ENCODE assay signal across 17 cellular contexts in the genomic region with DNA sequence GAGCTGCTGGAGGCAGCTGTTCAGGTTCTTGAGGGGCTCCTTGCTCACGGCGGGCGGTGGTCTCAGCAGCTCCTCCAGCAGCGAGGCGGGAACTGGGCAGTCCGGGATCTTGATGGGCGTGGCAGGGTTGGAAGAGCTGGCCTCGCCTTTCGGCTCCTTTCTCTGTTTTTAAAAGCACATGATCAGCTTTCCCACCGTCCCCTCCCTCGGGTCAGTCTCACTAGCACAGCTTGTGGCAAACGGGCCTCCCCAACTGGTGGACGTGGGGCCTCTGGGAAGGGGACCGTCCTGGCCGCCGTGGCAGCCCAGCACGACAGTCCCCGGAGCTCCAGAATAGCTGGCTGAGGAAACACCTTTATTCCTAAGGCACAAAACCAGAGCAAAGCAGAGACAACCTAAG. TPM values are rescaled to one million over a fixed set of nuclear protein-coding genes. Genes with fewer than 3 reads are reported as not detected.
DNase-seq lines count a peak whose midpoint lies in the region; ATAC-seq, FAIRE-seq and TF ChIP-seq lines count a peak whose summit lies in the region.
"Had no signal": no experiment of that assay in that cellular context is flagged by ENCODE, and none has a peak within 500 bp of the region (broad histone marks: within the 10 kb centered on the region; RNA-seq: fewer than 3 reads in every experiment).

No MANE protein-coding gene starts in this region.

- peaks cover 65 to 88% (median 79%) of the 10 kb centered on the region in 11 experiments for H3K36me3 ChIP-seq in BLaER1 treated with 17β-estradiol and CSF1 and Interleukin-3, amounts not matched to agents 10 nM and 100 nM
- H3K36me3 ChIP-seq in DOHH2 (ENCODE audit: control insufficient read depth, low read length) (peaks cover 80% of the 10 kb centered on the region), K562 (ENCODE audit: control insufficient read depth, insufficient read depth, low read length) (peaks cover 74% of the 10 kb centered on the region), osteoblast (ENCODE audit: insufficient read depth, low read length) (peaks cover 87% of the 10 kb centered on the region), breast epithelium (no peaks in the 10 kb centered on the region), upper lobe of right lung (peaks cover 80% of the 10 kb centered on the region), neural progenitor cell (no peaks in the 10 kb centered on the region)

- TF ChIP-seq POLR2A in K562 (conservative IDR thresholded peaks at IDR 0.05) = no peak
- TF ChIP-seq POLR2A in breast epithelium (IDR thresholded peaks at IDR 0.05) = no peak

- H3K36me3 Mint-ChIP-seq in neural progenitor cell = peaks cover 7% of the 10 kb centered on the region

- TF ChIP-seq EP300 in K562 (IDR thresholded peaks at IDR 0.05; ENCODE audit: low read length) = no peak

- no TSS peak for BruUV-seq in K562 (replicated peaks; lab: Mats Ljungman, UMichigan)

- WGBS in K562 (ENCODE audit: insufficient coverage, low coverage, missing lambda C conversion rate) = 93% methylated on average over 11 of the region's 18 CpGs

- H3K27me3 ChIP-seq in BLaER1 treated with 17β-estradiol and CSF1 and Interleukin-3, amounts not matched to agents 10 nM and 100 nM = no peaks in the 10 kb centered on the region
- no peaks in the 10 kb centered on the region for H3K27me3 ChIP-seq in DOHH2 (ENCODE audit: control insufficient read depth, low read length)
- no peaks in the 10 kb centered on the region for H3K27me3 ChIP-seq in K562 (ENCODE audit: control insufficient read depth in 2 of 2, insufficient read depth in 2 of 2, low read length in 2 of 2)
- H3K27me3 ChIP-seq in osteoblast (ENCODE audit: insufficient read depth, low read length) = no peaks in the 10 kb centered on the region
- H3K27me3 ChIP-seq in breast epithelium = no peaks in the 10 kb centered on the region
- H3K27me3 ChIP-seq in upper lobe of right lung = no peaks in the 10 kb centered on the region
- H3K27me3 ChIP-seq in neural progenitor cell = no peaks in the 10 kb centered on the region

- H2AFZ ChIP-seq in K562 (ENCODE audit: low read depth, low read length) = no peak overlapping the region
- no peak overlapping the region for H2AFZ ChIP-seq in osteoblast (ENCODE audit: low read length)
- no peak overlapping the region for H2AFZ ChIP-seq in neural progenitor cell (replicated peaks)

- H3K4me3 ChIP-seq in BLaER1 treated with 17β-estradiol and CSF1 and Interleukin-3, amounts not matched to agents 10 nM and 100 nM = 0 out of 20 replicates have a peak overlapping the region, but pooled peaks of 1 of the 10 experiments have one; percentile 6
- H3K4me3 ChIP-seq in DOHH2 (ENCODE audit: low read length) = no peak overlapping the region
- H3K4me3 ChIP-seq in K562 = no peak overlapping the region
- H3K4me3 ChIP-seq in osteoblast (ENCODE audit: insufficient read depth, low read length) = no peak overlapping the region
- H3K4me3 ChIP-seq in breast epithelium = no peak overlapping the region
- no peak overlapping the region for H3K4me3 ChIP-seq in upper lobe of right lung
- H3K4me3 ChIP-seq in neural progenitor cell = no peak overlapping the region
- H3K4me3 ChIP-seq: GM12878, HAP-1 had no signal

- no peaks in the 10 kb centered on the region for H3K9me2 ChIP-seq in DOHH2 (replicated peaks; ENCODE audit: control insufficient read depth, low read length)

- peak overlapping the region in 4 of 11 experiments; percentile 6 to 44 (median 36); a peak in 5 of 22 replicates for H3K27ac ChIP-seq in BLaER1 treated with 17β-estradiol and CSF1 and Interleukin-3, amounts not matched to agents 10 nM and 100 nM
- H3K27ac ChIP-seq in DOHH2 (ENCODE audit: low read depth, low read length) = peak overlapping the region; percentile 95
- H3K27ac ChIP-seq in K562 (ENCODE audit: extremely low read depth, low read depth, low read length) = no peak overlapping the region
- H3K27ac ChIP-seq in osteoblast (ENCODE audit: low read depth, low read length) = no peak overlapping the region
- no peak overlapping the region for H3K27ac ChIP-seq in breast epithelium
- H3K27ac ChIP-seq in upper lobe of right lung = no peak overlapping the region
- no peak overlapping the region for H3K27ac ChIP-seq in neural progenitor cell

- peaks cover 0 to 56% (median 22%) of the 10 kb centered on the region in 11 experiments; a peak in 12 of 22 replicates for H4K20me1 ChIP-seq in BLaER1 treated with 17β-estradiol and CSF1 and Interleukin-3, amounts not matched to agents 10 nM and 100 nM
- H4K20me1 ChIP-seq in DOHH2 (ENCODE audit: control insufficient read depth, insufficient read depth, low read depth, low read length) (no peaks in the 10 kb centered on the region), K562 (replicated peaks; ENCODE audit: control insufficient read depth, insufficient read depth, low read length) (no peaks in the 10 kb centered on the region), osteoblast (ENCODE audit: insufficient read depth, low read length) (peaks cover 31% of the 10 kb centered on the region), neural progenitor cell (ENCODE audit: low read depth) (no peaks in the 10 kb centered on the region)

- no peak overlapping the region for H3K4me3 Mint-ChIP-seq in neural progenitor cell

- H3F3A ChIP-seq in DOHH2 (ENCODE audit: control insufficient read depth, insufficient read depth) (peaks cover 45% of the 10 kb centered on the region), neural progenitor cell (ENCODE audit: low read depth) (peaks cover 8% of the 10 kb centered on the region)

- intact Hi-C loops in K562 (cut with micrococcal nuclease) (no loop called here), breast epithelium (cut with DNase I; ENCODE audit: low total_unique reads) (no loop called here), upper lobe of right lung (cut with DNase I) (no loop called here)

- no peak for TF ChIP-seq RAD21 in K562 (CRISPR knock-in tag; conservative IDR thresholded peaks at IDR 0.05 in 1 of 2, IDR thresholded peaks at IDR 0.05 in 1 of 2)

- peaks cover 2% of the 10 kb centered on the region for H3K27me3 Mint-ChIP-seq in neural progenitor cell (ENCODE audit: insufficient read depth, low read depth)

- H3K9me3 Mint-ChIP-seq in neural progenitor cell = no peaks in the 10 kb centered on the region

- no peaks in the 10 kb centered on the region for H3K4me1 Mint-ChIP-seq in neural progenitor cell

- no peak for FAIRE-seq in K562 (lab: Jason Lieb, UNC)
- FAIRE-seq: GM12878 had no signal

- H3K27ac Mint-ChIP-seq in neural progenitor cell = no peak overlapping the region

- peak overlapping the region in 9 of 11 experiments; percentile 13 to 99 (median 91); a peak in 17 of 22 replicates for H3K4me2 ChIP-seq in BLaER1 treated with 17β-estradiol and CSF1 and Interleukin-3, amounts not matched to agents 10 nM and 100 nM
- H3K4me2 ChIP-seq in DOHH2 (ENCODE audit: low read length) (no peak overlapping the region; the same call in 1 of the 2 replicates), K562 (ENCODE audit: insufficient read depth, low read length) (no peak overlapping the region), osteoblast (ENCODE audit: insufficient read depth, low read length) (no peak overlapping the region), neural progenitor cell (no peak overlapping the region)

- H3K79me2 ChIP-seq in DOHH2 (ENCODE audit: control insufficient read depth, low read length) (peaks cover 17% of the 10 kb centered on the region), K562 (ENCODE audit: control insufficient read depth, insufficient read depth, low read length) (no peaks in the 10 kb centered on the region), osteoblast (ENCODE audit: insufficient read depth, low read length) (peaks cover 9% of the 10 kb centered on the region), neural progenitor cell (ENCODE audit: low read depth) (no peaks in the 10 kb centered on the region)

- H3K9me3 ChIP-seq in BLaER1 treated with 17β-estradiol and CSF1 and Interleukin-3, amounts not matched to agents 10 nM and 100 nM (replicated peaks in 1 of 11) = no peaks in the 10 kb centered on the region
- H3K9me3 ChIP-seq in DOHH2 (ENCODE audit: control insufficient read depth, insufficient read depth, low read length) = peaks cover 2% of the 10 kb centered on the region; the same call in 1 of the 2 replicates
- no peaks in the 10 kb centered on the region for H3K9me3 ChIP-seq in K562 (replicated peaks; ENCODE audit: control insufficient read depth, insufficient read depth, low read depth, low read length)
- H3K9me3 ChIP-seq in osteoblast (ENCODE audit: low read depth, low read length) = no peaks in the 10 kb centered on the region
- H3K9me3 ChIP-seq in breast epithelium = no peaks in the 10 kb centered on the region
- no peaks in the 10 kb centered on the region for H3K9me3 ChIP-seq in upper lobe of right lung
- no peaks in the 10 kb centered on the region for H3K9me3 ChIP-seq in neural progenitor cell (ENCODE audit: low read depth)
- H3K9me3 ChIP-seq: HAP-1 had no signal

- CTCF ChIA-PET in K562 (lab: Yijun Ruan, JAX; ENCODE audit: low intra/inter-chr PET ratio) = no interaction called here

- TF ChIP-seq CTCF in DOHH2 (IDR thresholded peaks at IDR 0.05; ENCODE audit: low read depth, low read length, poor library complexity, severe bottlenecking) (no peak), K562 (IDR thresholded peaks at IDR 0.05 in 2 of 3, conservative IDR thresholded peaks at IDR 0.05 in 1 of 3; ENCODE audit: insufficient read depth in 2 of 3, low read depth in 1 of 3, low read length in 3 of 3) (no peak), osteoblast (IDR thresholded peaks at IDR 0.05; ENCODE audit: extremely low read depth, low read depth, low read length) (no peak), breast epithelium (IDR thresholded peaks at IDR 0.05) (no peak), upper lobe of right lung (IDR thresholded peaks at IDR 0.05) (no peak), neural progenitor cell (IDR thresholded peaks at IDR 0.05) (no peak)

- peak overlapping the region in 7 of 11 experiments; percentile 8 to 55 (median 20); a peak in 8 of 22 replicates for H3K9ac ChIP-seq in BLaER1 treated with 17β-estradiol and CSF1 and Interleukin-3, amounts not matched to agents 10 nM and 100 nM
- H3K9ac ChIP-seq in K562 (ENCODE audit: insufficient read depth in 1 of 2, low read depth in 2 of 2, low read length in 2 of 2) (no peak overlapping the region), neural progenitor cell (no peak overlapping the region)

- ATAC-seq in K562 (no peak), upper lobe of right lung (no peak)
- ATAC-seq: GM12878, Panc1, Right ventricle myocardium inferior had no signal

- peaks cover 45 to 59% (median 58%) of the 10 kb centered on the region in 10 experiments for H3K4me1 ChIP-seq in BLaER1 treated with 17β-estradiol and CSF1 and Interleukin-3, amounts not matched to agents 10 nM and 100 nM
- H3K4me1 ChIP-seq in DOHH2 (ENCODE audit: control insufficient read depth, low read length) (peaks cover 53% of the 10 kb centered on the region), K562 (replicated peaks in 1 of 2; ENCODE audit: control insufficient read depth in 2 of 2, insufficient read depth in 2 of 2, low read length in 2 of 2) (peaks cover 0 to 13% of the 10 kb centered on the region in 2 experiments; a peak in 2 of 5 replicates), osteoblast (ENCODE audit: insufficient read depth, low read length) (peaks cover under 1% of the 10 kb centered on the region), breast epithelium (peaks cover 0 to 4% of the 10 kb centered on the region in 2 donors), upper lobe of right lung (no peaks in the 10 kb centered on the region), neural progenitor cell (no peaks in the 10 kb centered on the region)
- H3K4me1 ChIP-seq: HAP-1 had no signal

- H3K9me1 ChIP-seq in K562 (ENCODE audit: control insufficient read depth, insufficient read depth, low read length) = no peaks in the 10 kb centered on the region

- no peak for DNase-seq in K562 (ENCODE audit: extremely low read depth in 1 of 4, low spot score in 3 of 4)
- DNase-seq in osteoblast (ENCODE audit: insufficient read length, low spot score, missing footprints) = peak; percentile 57
- no peak for DNase-seq in breast epithelium (ENCODE audit: low spot score in 2 of 2)
- DNase-seq in upper lobe of right lung = no peak
- no peak for DNase-seq in neural progenitor cell (ENCODE audit: low spot score)
- DNase-seq: DND-41, GDM1, NCI-H1436 treated with DMSO at 0.1 percent for 48 hours, NCI-H2081, NCI-H226, NCI-H524 treated with DMSO at 0.1 percent for 48 hours had no signal

- in situ Hi-C loops in K562 (cut with MboI) = no loop called here

- POLR2A ChIA-PET in K562 (lab: Yijun Ruan, JAX) = interaction anchor here (0.6 to 1.6 kb wide), 2 partner anchors 10 to 12 kb away, joined by 4 to 6 read pairs; no protein-coding TSS in a partner anchor

RNA-seq across cellular contexts. Expression of gene ANKLE2, which starts 12.5 kb away (rescaled TPM):
- total RNA-seq in K562 (2011; cell fraction: chromatin; rRNA removed; ENCODE audit: low replicate concordance) = 353 and 486 TPM in 2 replicates
- total RNA-seq in K562 (2011; cell fraction: nucleolus; rRNA removed) = 225 and 254 TPM in 2 replicates
- 264 and 271 TPM in 2 replicates for total RNA-seq in K562 (2011; cell fraction: nucleoplasm; rRNA removed)
- total RNA-seq in K562 (2014; rRNA removed) (33.6 and 42.3 TPM in 2 replicates), K562 (2014; rRNA removed; fragmentation: Illumina TruSeq; extraction: Trizol) (44.0 and 45.6 TPM in 2 replicates), K562 (2015; rRNA removed; fragmentation: Illumina TruSeq; extraction: Trizol) (49.5 and 50.4 TPM in 2 replicates), K562 (2021) (54.3 and 56.9 TPM in 2 replicates), osteoblast (79.9 and 86.1 TPM in 2 replicates), breast epithelium (10 to 100 TPM; 64.2 to 75.4 (median 73.5) TPM), upper lobe of right lung (60.2 TPM), neural progenitor cell (ENCODE audit: low replicate concordance) (59.1 and 65.7 TPM in 2 replicates)
- polyA plus RNA-seq in K562 (2011; rRNA removed) (57.7 and 69.0 TPM in 2 replicates), K562 (2014; fragmentation: Illumina TruSeq; extraction: Trizol) (43.6 and 46.3 TPM in 2 replicates), K562 (2014; fragmentation: Nextera tagmentation; extraction: Ambion mirVana) (1 to 10 TPM; 3.2 TPM), K562 (2014; rRNA removed) (49.7 and 51.6 TPM in 2 replicates)
- polyA plus RNA-seq in K562 (2011; cell fraction: cytosol; rRNA removed) = 41.4 and 48.0 TPM in 2 replicates
- 224 and 322 TPM in 2 replicates for polyA plus RNA-seq in K562 (2011; cell fraction: nucleus; rRNA removed)
- 39.1 and 44.5 TPM in 2 replicates for polyA plus RNA-seq in K562 (2012)
- polyA minus RNA-seq in K562 (2011; rRNA and poly(A)+ RNA removed) = 139 and 163 TPM in 2 replicates
- polyA minus RNA-seq in K562 (2011; cell fraction: cytosol; rRNA and poly(A)+ RNA removed) = 46.5 and 72.4 TPM in 2 replicates
- polyA minus RNA-seq in K562 (2011; cell fraction: nucleus; rRNA and poly(A)+ RNA removed) = 105 and 129 TPM in 2 replicates

RNA-seq across cellular contexts. Expression of gene GOLGA3, which starts 54.5 kb away (rescaled TPM):
- 144 and 257 TPM in 2 replicates for total RNA-seq in K562 (2011; cell fraction: chromatin; rRNA removed; ENCODE audit: low replicate concordance)
- total RNA-seq in K562 (2011; cell fraction: nucleolus; rRNA removed) = 92.6 and 108 TPM in 2 replicates
- 87.7 and 106 TPM in 2 replicates for total RNA-seq in K562 (2011; cell fraction: nucleoplasm; rRNA removed)
- total RNA-seq in K562 (2014; rRNA removed) (36.1 and 38.7 TPM in 2 replicates), K562 (2014; rRNA removed; fragmentation: Illumina TruSeq; extraction: Trizol) (17.0 and 19.0 TPM in 2 replicates), K562 (2015; rRNA removed; fragmentation: Illumina TruSeq; extraction: Trizol) (21.2 and 22.8 TPM in 2 replicates), K562 (2021) (41.7 and 48.1 TPM in 2 replicates), osteoblast (102 and 127 TPM in 2 replicates), breast epithelium (10 to 100 TPM; 51.7 to 76.7 (median 58.5) TPM), upper lobe of right lung (65.3 TPM), neural progenitor cell (ENCODE audit: low replicate concordance) (8.5 and 19.4 TPM in 2 replicates)
- polyA plus RNA-seq in K562 (2011; rRNA removed) (15.0 and 20.2 TPM in 2 replicates), K562 (2014; fragmentation: Illumina TruSeq; extraction: Trizol) (9.0 and 11.8 TPM in 2 replicates), K562 (2014; fragmentation: Nextera tagmentation; extraction: Ambion mirVana) (1 to 10 TPM; 1.9 to 2.9 TPM), K562 (2014; rRNA removed) (18.4 and 18.6 TPM in 2 replicates)
- polyA plus RNA-seq in K562 (2011; cell fraction: cytosol; rRNA removed) = 21.4 and 25.3 TPM in 2 replicates
- 38.5 and 43.6 TPM in 2 replicates for polyA plus RNA-seq in K562 (2011; cell fraction: nucleus; rRNA removed)
- polyA plus RNA-seq in K562 (2012) = 12.5 and 13.1 TPM in 2 replicates
- polyA minus RNA-seq in K562 (2011; rRNA and poly(A)+ RNA removed) = 26.2 and 28.2 TPM in 2 replicates
- 43.5 and 57.6 TPM in 2 replicates for polyA minus RNA-seq in K562 (2011; cell fraction: cytosol; rRNA and poly(A)+ RNA removed)
- polyA minus RNA-seq in K562 (2011; cell fraction: nucleus; rRNA and poly(A)+ RNA removed) = 18.7 and 48.9 TPM in 2 replicates

Comparison
In these comparisons a context has a peak if more than half of its experiments do, and no peak if none do; other contexts are left out.
1. H3K4me2 ChIP-seq: peak in BLaER1 treated with 17β-estradiol and CSF1 and Interleukin-3, amounts not matched to agents 10 nM and 100 nM (9 of 11); none in DOHH2 (single experiment), K562 (single experiment), osteoblast (single experiment) and neural progenitor cell (single experiment).
2. H3K9ac ChIP-seq: peak in BLaER1 treated with 17β-estradiol and CSF1 and Interleukin-3, amounts not matched to agents 10 nM and 100 nM (7 of 11); none in K562 (0 of 2) and neural progenitor cell (single experiment).